Comparison of ENCODE assay signal across 26 cellular contexts in the genomic region with DNA sequence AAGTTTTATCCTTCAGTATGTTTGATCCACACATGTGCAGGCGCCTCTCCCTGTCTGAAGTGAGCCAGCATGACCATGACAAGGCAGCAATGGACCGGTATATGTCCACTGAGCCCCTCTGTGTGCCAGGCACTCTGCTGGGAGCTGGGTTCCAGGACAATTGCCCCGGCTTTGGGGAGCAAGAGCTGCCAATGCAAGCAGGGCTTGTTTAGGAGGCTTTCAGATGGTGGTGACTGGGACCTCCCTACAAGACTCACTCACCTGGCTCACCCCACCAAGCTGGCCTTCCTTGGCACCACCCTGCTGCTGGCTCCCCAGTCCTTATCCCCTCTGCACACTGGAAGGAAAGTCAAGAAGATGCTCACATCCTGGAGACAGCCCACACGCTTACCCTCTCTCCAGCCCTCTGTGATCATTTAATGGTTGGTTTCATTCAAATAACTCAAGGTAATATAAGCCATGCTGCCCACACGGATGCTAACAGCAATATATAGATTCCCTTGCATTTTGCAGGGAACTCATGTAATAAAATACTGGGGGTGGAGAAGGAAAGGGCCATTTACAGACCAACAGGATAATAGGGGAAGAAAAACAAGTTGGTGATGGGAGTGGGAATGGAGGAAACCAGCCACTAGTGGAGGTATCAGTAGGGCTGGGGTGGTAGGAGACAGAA. TPM values are rescaled to one million over a fixed set of nuclear protein-coding genes. Genes with fewer than 3 reads are reported as not detected.
DNase-seq lines count a peak whose midpoint lies in the region; ATAC-seq and TF ChIP-seq lines count a peak whose summit lies in the region.
"Had no signal": no experiment of that assay in that cellular context is flagged by ENCODE, and none has a peak within 500 bp of the region (broad histone marks: within the 10 kb centered on the region; RNA-seq: fewer than 3 reads in every experiment).

No MANE protein-coding gene starts in this region.

- H3K27me3 ChIP-seq in spleen (replicated peaks in 1 of 7) = peaks cover 0 to 62% (median 0%) of the 10 kb centered on the region in 7 donors
- H3K27me3 ChIP-seq in right cardiac atrium (ENCODE audit: control insufficient read depth, insufficient read depth) = no peaks in the 10 kb centered on the region
- H3K27me3 ChIP-seq: BLaER1 had no signal

- H3K9me3 ChIP-seq in spleen (no peaks in the 10 kb centered on the region), right cardiac atrium (ENCODE audit: control insufficient read depth, low read length) (no peaks in the 10 kb centered on the region)
- H3K9me3 ChIP-seq: BE2C, BLaER1 had no signal

- DNase-seq in left kidney (ENCODE audit: low read depth, low spot score) = peak; percentile 94
- DNase-seq in posterior vena cava (ENCODE audit: low spot score) = peak; percentile 51
- peak; percentile 67 for DNase-seq in spleen
- DNase-seq in NCI-H2081 treated with DMSO at 0.1 percent for 48 hours (lab: John Stamatoyannopoulos, UW) = no peak
- no peak for DNase-seq in coronary artery (ENCODE audit: low spot score)
- DNase-seq in right cardiac atrium = no peak
- DNase-seq: 8988T; ACHN; BE2C; C1 segment of cervical spinal cord; CD4-positive, alpha-beta memory T cell; CD4-positive, CD25-positive, alpha-beta regulatory T cell; CD8-positive, alpha-beta memory T cell; COR-L47; DMS 273 treated with DMSO at 0.1 percent for 48 hours; DMS153; DMS53; DMS79; DND-41; EL; GDM1 had no signal

- TF ChIP-seq POLR2A in spleen (IDR thresholded peaks at IDR 0.05) = no peak

- 76 to 85% (median 81%) methylated on average over 4 to 5 of the region's 5 CpGs for WGBS in spleen, 5 donors
- 81% methylated on average over 5 of the region's 5 CpGs for WGBS in right cardiac atrium

- H3K4me3 ChIP-seq in spleen = no peak overlapping the region
- H3K4me3 ChIP-seq in coronary artery = no peak overlapping the region
- no peak overlapping the region for H3K4me3 ChIP-seq in right cardiac atrium (ENCODE audit: low read length)
- H3K4me3 ChIP-seq: BLaER1, GM12878 had no signal

- peaks cover 0 to 17% (median 4%) of the 10 kb centered on the region in 6 donors for H3K4me1 ChIP-seq in spleen
- peaks cover 18% of the 10 kb centered on the region for H3K4me1 ChIP-seq in right cardiac atrium (ENCODE audit: control insufficient read depth, insufficient read depth, low read length)
- H3K4me1 ChIP-seq: BE2C had no signal

- TF ChIP-seq CTCF in spleen (IDR thresholded peaks at IDR 0.05 in 8 of 11, conservative IDR thresholded peaks at IDR 0.05 in 3 of 11) = no peak
- TF ChIP-seq CTCF in coronary artery (IDR thresholded peaks at IDR 0.05) = no peak

- no peak overlapping the region for H3K27ac ChIP-seq in spleen
- H3K27ac ChIP-seq in coronary artery = no peak overlapping the region
- H3K27ac ChIP-seq in right cardiac atrium (ENCODE audit: low read length) = no peak overlapping the region
- H3K27ac ChIP-seq: BLaER1 had no signal

- intact Hi-C loops in posterior vena cava (cut with DNase I) = no loop called here
- intact Hi-C loops in spleen (cut with DNase I; ENCODE audit: low total_unique reads) = no loop called here
- intact Hi-C loops in right cardiac atrium (cut with DNase I) = no loop called here

- no peak for ATAC-seq in right cardiac atrium
- ATAC-seq: GM12878 had no signal

- H3K36me3 ChIP-seq in spleen = no peaks in the 10 kb centered on the region
- H3K36me3 ChIP-seq: BE2C, BLaER1 had no signal

RNA-seq across cellular contexts. Expression of a gene that starts 23.6 kb away (rescaled TPM):
- total RNA-seq in posterior vena cava = 10 to 100 TPM; 24.6 to 27.8 TPM
- 10 to 100 TPM in 5 of 7 donors, 1 to 10 TPM in 2; 5.5 to 14.2 (median 10.8) TPM for total RNA-seq in spleen
- 1 to 10 TPM in 1 of 3 donors, under 1 TPM in 2; 0.67 to 1.2 (median 0.91) TPM for polyA plus RNA-seq in spleen
- 10 to 100 TPM; 25.6 to 30.4 (median 27.9) TPM for total RNA-seq in right cardiac atrium
- polyA plus RNA-seq in right cardiac atrium = 11.4 TPM
- total RNA-seq: A673; CD4-positive, alpha-beta memory T cell; CD8-positive, alpha-beta memory T cell; Daoy; GM12878 had no signal
- polyA plus RNA-seq: CD14-positive monocyte; CD8-positive, alpha-beta memory T cell had no signal

Comparison
In these comparisons a context has a peak if more than half of its experiments do, and no peak if none do; other contexts are left out.
1. DNase-seq: peak in left kidney (single experiment), posterior vena cava (single experiment) and spleen (single experiment); none in NCI-H2081 treated with DMSO at 0.1 percent for 48 hours (single experiment), coronary artery (single experiment) and right cardiac atrium (0 of 3).